10 cellular contexts compared by ENCODE assay signal in the genomic region with DNA sequence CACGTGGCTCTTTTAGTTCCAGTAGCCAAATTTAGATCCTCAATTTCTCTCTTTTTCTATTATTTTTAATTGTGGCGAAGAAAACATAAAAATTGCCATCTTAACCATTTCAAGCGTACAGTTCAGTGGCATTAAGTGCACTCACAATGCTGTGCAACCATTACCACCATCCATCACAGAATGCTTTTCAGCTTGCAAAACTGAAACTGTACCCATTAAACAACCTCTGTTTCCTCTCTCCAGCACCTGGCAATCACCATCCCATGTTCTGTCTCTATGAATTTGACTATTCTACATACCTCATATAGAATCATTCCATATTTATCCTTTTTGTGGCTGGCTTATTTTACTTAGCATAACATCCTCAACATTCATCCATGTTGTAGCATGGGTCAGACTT.
A peak's percentile ranks its signal among the peaks of the same experiment; 100 is the strongest.
DNase-seq lines count a peak whose midpoint lies in the region; ATAC-seq and TF ChIP-seq lines count a peak whose summit lies in the region.
"Had no signal": no experiment of that assay in that cellular context is flagged by ENCODE, and none has a peak within 500 bp of the region (broad histone marks: within the 10 kb centered on the region; RNA-seq: fewer than 3 reads in every experiment).

No MANE protein-coding gene starts in this region.

- H4K20me1 ChIP-seq in SU-DHL-6 (ENCODE audit: low read depth, low read length), result no peaks in the 10 kb centered on the region

- TF ChIP-seq CTCF in SU-DHL-6 (IDR thresholded peaks at IDR 0.05; ENCODE audit: insufficient read depth, low read length, poor library complexity, severe bottlenecking), result no peak

- 0 out of 2 replicates have a peak, but pooled peaks cover 7% of the 10 kb centered on the region for H3K36me3 ChIP-seq in SU-DHL-6 (ENCODE audit: low read length)

- peak; percentile 49 for ATAC-seq in GM18498 (IDR thresholded peaks at IDR 0.05; ENCODE audit: unreplicated experiment)
- ATAC-seq in GM21360 (IDR thresholded peaks at IDR 0.05; ENCODE audit: unreplicated experiment), result peak; percentile 40
- peak; percentile 41 for ATAC-seq in HG03039 (IDR thresholded peaks at IDR 0.05; ENCODE audit: unreplicated experiment)
- ATAC-seq in stimulated activated naive CD8-positive, alpha-beta T cell treated with anti-CD3 and anti-CD28 coated beads, Interleukin-15, amount 100 ng/mL, for 72 hours, result no peak
- ATAC-seq: naive thymus-derived CD8-positive, alpha-beta T cell had no signal

- H3K9me3 ChIP-seq in SU-DHL-6 (ENCODE audit: insufficient read depth, low read length), result no peaks in the 10 kb centered on the region

- H3K4me3 Mint-ChIP-seq in stimulated activated naive CD8-positive, alpha-beta T cell treated with anti-CD3 and anti-CD28 coated beads, Interleukin-15, amount 100 ng/mL, for 72 hours, result no peak overlapping the region
- H3K4me3 Mint-ChIP-seq: naive thymus-derived CD8-positive, alpha-beta T cell had no signal

- no peaks in the 10 kb centered on the region for H3K4me1 Mint-ChIP-seq in stimulated activated naive CD8-positive, alpha-beta T cell treated with anti-CD3 and anti-CD28 coated beads, Interleukin-15, amount 100 ng/mL, for 72 hours

- no peak overlapping the region for H3K27ac Mint-ChIP-seq in stimulated activated naive CD8-positive, alpha-beta T cell treated with anti-CD3 and anti-CD28 coated beads, Interleukin-15, amount 100 ng/mL, for 72 hours

- H3K27me3 Mint-ChIP-seq in stimulated activated naive CD8-positive, alpha-beta T cell treated with anti-CD3 and anti-CD28 coated beads, Interleukin-15, amount 100 ng/mL, for 72 hours, result no peaks in the 10 kb centered on the region
- H3K27me3 Mint-ChIP-seq: naive thymus-derived CD8-positive, alpha-beta T cell had no signal

- H3K9me2 ChIP-seq in SU-DHL-6 (replicated peaks; ENCODE audit: insufficient read depth, low read length), result no peaks in the 10 kb centered on the region

- H3K27ac ChIP-seq in SU-DHL-6 (ENCODE audit: low read depth, low read length), result peak overlapping the region; percentile 92

- H3K9ac ChIP-seq in SU-DHL-6 (ENCODE audit: low read length), result peak overlapping the region; percentile 53

- no peak for DNase-seq in stimulated activated naive CD8-positive, alpha-beta T cell treated with anti-CD3 and anti-CD28 coated beads, Interleukin-15, amount 100 ng/mL, for 72 hours
- no peak for DNase-seq in activated CD4-positive, alpha-beta T cell treated with anti-CD3 and anti-CD28 coated beads for 4 hours
- DNase-seq in NCI-H345 treated with DMSO at 0.1 percent for 48 hours (lab: John Stamatoyannopoulos, UW; ENCODE audit: unreplicated experiment), result no peak
- DNase-seq in DMS 273 (lab: John Stamatoyannopoulos, UW; ENCODE audit: unreplicated experiment), result no peak
- DNase-seq: naive thymus-derived CD8-positive, alpha-beta T cell; NCI-H226 had no signal

- peak overlapping the region; percentile 46 for H3K4me3 ChIP-seq in SU-DHL-6 (ENCODE audit: insufficient read depth, low read length, poor library complexity, severe bottlenecking)

- H3K4me2 ChIP-seq in SU-DHL-6 (ENCODE audit: low read depth, low read length, poor library complexity, severe bottlenecking), result peak overlapping the region; percentile 72

- no peaks in the 10 kb centered on the region for H3K79me2 ChIP-seq in SU-DHL-6 (ENCODE audit: insufficient read depth, low read length)

- no peaks in the 10 kb centered on the region for H3K27me3 ChIP-seq in SU-DHL-6 (ENCODE audit: low read length)

- H3F3A ChIP-seq in SU-DHL-6 (ENCODE audit: insufficient read depth), result peaks cover 29% of the 10 kb centered on the region

- no peak overlapping the region for H2AFZ ChIP-seq in SU-DHL-6 (ENCODE audit: low read depth, low read length, severe bottlenecking)

- no peaks in the 10 kb centered on the region for H3K9me3 Mint-ChIP-seq in stimulated activated naive CD8-positive, alpha-beta T cell treated with anti-CD3 and anti-CD28 coated beads, Interleukin-15, amount 100 ng/mL, for 72 hours
- H3K9me3 Mint-ChIP-seq: naive thymus-derived CD8-positive, alpha-beta T cell had no signal
